ENCODE assay signal across 18 cellular contexts in the genomic region with DNA sequence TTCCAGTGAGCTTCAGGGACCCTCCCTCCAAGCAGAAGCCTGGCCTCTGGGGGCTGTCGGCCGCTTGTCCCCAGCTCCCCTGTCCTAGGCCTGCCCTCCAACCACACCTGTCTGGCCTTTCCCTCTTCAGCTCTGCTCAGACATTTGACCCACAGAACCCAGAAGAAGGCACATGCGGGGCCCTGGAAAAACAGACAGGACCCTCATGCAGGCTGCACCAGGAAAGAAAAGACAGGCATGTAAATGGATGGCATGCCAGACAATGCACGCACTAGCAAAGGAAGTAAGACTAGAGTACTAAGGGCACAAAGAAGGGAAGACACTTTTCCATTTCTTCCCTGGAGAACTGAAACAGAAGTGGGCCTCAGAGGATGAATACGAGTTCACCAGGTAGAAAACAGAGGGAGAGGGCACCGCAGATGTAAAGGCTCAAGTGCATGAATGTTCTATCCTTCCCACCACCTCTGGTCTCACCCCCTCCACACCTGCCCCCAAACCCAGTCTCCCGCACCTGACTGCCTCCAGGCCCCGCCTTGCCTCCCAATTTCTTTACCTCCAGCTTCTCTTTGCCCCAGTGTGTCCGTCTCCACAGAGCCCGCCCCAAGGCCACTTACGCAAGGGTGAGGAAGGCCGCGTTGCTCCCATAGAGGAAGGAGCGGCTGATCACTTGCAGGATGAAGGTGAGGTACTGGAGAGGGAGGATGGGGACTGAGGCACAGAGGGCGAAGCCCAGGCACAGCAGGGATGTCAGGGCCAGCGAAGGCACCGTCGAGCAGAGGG. TPM values are rescaled to one million over a fixed set of nuclear protein-coding genes. Genes with fewer than 3 reads are reported as not detected.
"Had no signal": no experiment of that assay in that cellular context is flagged by ENCODE, and none has a peak within 500 bp of the region (broad histone marks: within the 10 kb centered on the region; RNA-seq: fewer than 3 reads in every experiment).

No MANE protein-coding gene starts in this region.

- H3K27ac ChIP-seq: brain microvascular endothelial cell, esophagus squamous epithelium, left lung, suprapubic skin, upper lobe of right lung had no signal

- H3K27me3 ChIP-seq: brain microvascular endothelial cell, esophagus squamous epithelium, left lung, suprapubic skin, upper lobe of right lung had no signal

- H3K4me3 Mint-ChIP-seq: activated naive CD8-positive, alpha-beta T cell; naive thymus-derived CD4-positive, alpha-beta T cell had no signal

- DNase-seq: activated CD4-positive, alpha-beta T cell treated with anti-CD3 and anti-CD28 coated beads, Interleukin-2, amount 50 U/mL, for 48 hours; cortex of kidney; effector CD4-positive, alpha-beta T cell; esophagus squamous epithelium; hippocampal formation; left lung; mucosa of descending colon; naive thymus-derived CD4-positive, alpha-beta T cell; posterior cingulate gyrus; retina; stimulated activated CD4-positive, alpha-beta T cell treated with anti-CD3 and anti-CD28 coated beads, Interleukin-4, amount 100 ng/mL, for 1 hour; stimulated activated naive CD4-positive, alpha-beta T cell treated with Interleukin-2 at 50 U/mL for 16 hours; T-helper 9 cell; upper lobe of right lung had no signal

- ATAC-seq: left lung; mucosa of descending colon; naive thymus-derived CD4-positive, alpha-beta T cell; upper lobe of right lung had no signal

- H3K4me3 ChIP-seq: esophagus squamous epithelium, left lung, mucosa of descending colon, suprapubic skin, upper lobe of right lung had no signal

- H3K27me3 Mint-ChIP-seq: activated naive CD8-positive, alpha-beta T cell; naive thymus-derived CD4-positive, alpha-beta T cell had no signal

- H3K9me3 ChIP-seq: esophagus squamous epithelium, left lung, mucosa of descending colon, suprapubic skin, upper lobe of right lung had no signal

RNA-seq across cellular contexts. Expression of gene PRG2, which starts 19.1 kb away (rescaled TPM):
- total RNA-seq: esophagus squamous epithelium, upper lobe of right lung had no signal
- polyA plus RNA-seq: naive thymus-derived CD4-positive, alpha-beta T cell had no signal

RNA-seq across cellular contexts. Expression of gene PRG3, which starts 28.6 kb away (rescaled TPM):
- total RNA-seq: esophagus squamous epithelium; left lung; mucosa of descending colon; naive thymus-derived CD4-positive, alpha-beta T cell; suprapubic skin; upper lobe of right lung had no signal
- polyA plus RNA-seq: keratinocyte; naive thymus-derived CD4-positive, alpha-beta T cell had no signal
